ENCODE assay signal across 25 cellular contexts in the genomic region with DNA sequence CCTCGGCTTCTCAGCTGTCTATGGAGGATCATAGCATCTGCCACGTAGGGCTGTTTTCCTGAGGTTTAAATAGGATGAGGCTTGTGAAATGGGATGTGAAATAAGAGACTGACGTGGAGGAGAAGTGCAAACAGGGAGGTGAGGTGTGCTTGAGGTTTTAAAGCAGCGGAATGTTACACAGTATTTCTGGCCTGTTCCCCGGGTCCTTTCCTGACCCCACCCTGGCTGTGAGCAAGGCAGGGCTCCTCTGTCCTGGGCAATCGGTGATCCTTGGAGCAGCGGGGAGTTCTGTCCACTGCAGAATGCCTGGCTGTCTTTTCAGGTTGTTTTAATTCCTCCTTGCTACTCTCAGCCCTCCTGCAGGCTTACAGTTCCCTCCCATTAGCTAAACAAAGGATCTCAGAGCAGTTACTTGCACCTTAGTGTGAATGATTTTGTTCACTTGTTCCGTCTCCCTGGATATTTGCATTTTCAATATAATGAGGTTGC. TPM values are rescaled to one million over a fixed set of nuclear protein-coding genes. Genes with fewer than 3 reads are reported as not detected.
DNase-seq lines count a peak whose midpoint lies in the region; TF ChIP-seq lines count a peak whose summit lies in the region.
"Had no signal": no experiment of that assay in that cellular context is flagged by ENCODE, and none has a peak within 500 bp of the region (broad histone marks: within the 10 kb centered on the region; RNA-seq: fewer than 3 reads in every experiment).

No MANE protein-coding gene starts in this region.

- no peak for TF ChIP-seq CTCF in spleen (IDR thresholded peaks at IDR 0.05 in 8 of 11, conservative IDR thresholded peaks at IDR 0.05 in 3 of 11)

- intact Hi-C loops in spleen (cut with DNase I; ENCODE audit: low total_unique reads): no loop called here

- H3K9me3 ChIP-seq in iPS-20b (ENCODE audit: insufficient read depth, low read depth, low read length) (no peaks in the 10 kb centered on the region), spleen (no peaks in the 10 kb centered on the region)
- H3K9me3 ChIP-seq: BLaER1, left lung, psoas muscle, suprapubic skin, uterus had no signal

- WGBS in spleen, 5 donors: 58 to 83% (median 76%) methylated on average over 8 of the region's 8 CpGs

- DNase-seq in activated CD8-positive, alpha-beta memory T cell treated with anti-CD3 and anti-CD28 coated beads, Interleukin-2, amount 50 U/mL, for 48 hours: peak; percentile 29
- DNase-seq in activated CD8-positive, alpha-beta memory T cell treated with anti-CD3 and anti-CD28 coated beads for 24 hours: no peak
- peak; percentile 31 for DNase-seq in spleen
- no peak for DNase-seq in mucosa of gallbladder (ENCODE audit: low spot score)
- no peak for DNase-seq in AG20443 (ENCODE audit: low spot score)
- no peak for DNase-seq in cerebellum (ENCODE audit: low spot score)
- DNase-seq: activated CD4-positive, alpha-beta T cell treated with anti-CD3 and anti-CD28 coated beads, Interleukin-2, amount 10 ng/mL, durations not matched to agents 7 days and 5 days; activated gamma-delta T cell treated with Interleukin-2 at 50 U/mL for 16 hours; head of caudate nucleus; immature natural killer cell; left lung; NCI-H146; NCI-H446; psoas muscle; stimulated activated CD4-positive, alpha-beta T cell treated with anti-CD3 and anti-CD28 coated beads, Interleukin-2, amount 100 ng/mL, for 24 hours; T-helper 17 cell; uterus had no signal

- H3K4me3 ChIP-seq in iPS-20b (ENCODE audit: low read length) (peak overlapping the region; percentile 13; the same call in 1 of the 2 replicates), spleen (no peak overlapping the region)
- H3K4me3 ChIP-seq: BLaER1, left lung, psoas muscle, SK-N-MC, skin epidermis, suprapubic skin, uterus had no signal

- peaks cover under 1% of the 10 kb centered on the region; the same call in 1 of the 2 replicates for H3K36me3 ChIP-seq in iPS-20b (ENCODE audit: insufficient read depth, low read depth, low read length)
- peaks cover 0 to 20% (median 0%) of the 10 kb centered on the region in 6 donors for H3K36me3 ChIP-seq in spleen
- H3K36me3 ChIP-seq: suprapubic skin, uterus had no signal

- H3K4me1 ChIP-seq in iPS-20b (ENCODE audit: insufficient read depth, low read length): peaks cover 33% of the 10 kb centered on the region
- H3K4me1 ChIP-seq in spleen: no peaks in the 10 kb centered on the region
- H3K4me1 ChIP-seq: left lung, psoas muscle, suprapubic skin had no signal

- H3K27ac ChIP-seq in iPS-20b (ENCODE audit: low read length) (no peak overlapping the region), spleen (no peak overlapping the region)
- H3K27ac ChIP-seq: BLaER1, left lung, psoas muscle, skin epidermis, suprapubic skin, uterus had no signal

- H3K27me3 ChIP-seq in iPS-20b (ENCODE audit: insufficient read depth, low read length): no peaks in the 10 kb centered on the region
- peaks cover 0 to 2% (median 0%) of the 10 kb centered on the region in 7 donors for H3K27me3 ChIP-seq in spleen (replicated peaks in 1 of 7)
- H3K27me3 ChIP-seq: BLaER1, uterus had no signal

- no peak overlapping the region for H3K9ac ChIP-seq in iPS-20b (ENCODE audit: low read depth, low read length)
- H3K9ac ChIP-seq: BLaER1 had no signal

- no peak for TF ChIP-seq POLR2A in spleen (IDR thresholded peaks at IDR 0.05)

TF ChIP-seq in PFSK-1, 5 proteins besides CTCF, POLR2A, EP300 and RAD21:
- TF ChIP-seq POLR2AphosphoS5 (IDR thresholded peaks at IDR 0.05; ENCODE audit: low read depth, low read length): peak; percentile 37; the same call in 1 of the 2 replicates
- TF ChIP-seq TAF1 (IDR thresholded peaks at IDR 0.05; ENCODE audit: borderline replicate concordance, insufficient read depth, low read length): no peak
TF ChIP-seq in PFSK-1: peak in this region for 1.

RNA-seq across cellular contexts. Expression of gene LHX4, which starts 38.5 kb away (rescaled TPM):
- 2.9 TPM for polyA plus RNA-seq in PFSK-1 (2012; ENCODE audit: insufficient read length, low read depth)
- total RNA-seq in spleen (1 to 10 TPM in 1 of 7 donors, under 1 TPM in 1, not detected in 5; 0.68 to 2.0 TPM), mucosa of gallbladder (0.03 TPM), cerebellum (0.91 TPM)
- under 1 TPM; 0.02 to 0.03 (median 0.02) TPM for polyA plus RNA-seq in spleen
- total RNA-seq: activated CD4-positive, alpha-beta T cell treated with anti-CD3 and anti-CD28 coated beads, Interleukin-2, amount 10 ng/mL, durations not matched to agents 7 days and 5 days; MCF 10A; natural killer cell treated with Interleukin-12 subunit alpha and Interleukin-12 subunit beta and Interleukin-15 and Interleukin-18, amount 100 ng/mL, for 72 hours; psoas muscle; T-helper 17 cell; uterus had no signal

Comparison
In these comparisons a context has a peak if more than half of its experiments do, and no peak if none do; other contexts are left out.
1. DNase-seq: peak in activated CD8-positive, alpha-beta memory T cell treated with anti-CD3 and anti-CD28 coated beads, Interleukin-2, amount 50 U/mL, for 48 hours (single experiment) and spleen (single experiment); none in activated CD8-positive, alpha-beta memory T cell treated with anti-CD3 and anti-CD28 coated beads for 24 hours (single experiment), mucosa of gallbladder (single experiment), AG20443 (single experiment) and cerebellum (single experiment).